Comparison of ENCODE assay signal across 8 cellular contexts in genomic region chr11:117443269-117444186, GRCh38.
DNase-seq lines count a peak whose midpoint lies in the region; ATAC-seq and TF ChIP-seq lines count a peak whose summit lies in the region.

No MANE protein-coding gene starts in this region.

- no peaks in the 10 kb centered on the region for H4K20me1 ChIP-seq in mammary epithelial cell (ENCODE audit: insufficient read depth, low read length)

- no peak for TF ChIP-seq POLR2A in right lobe of liver (IDR thresholded peaks at IDR 0.05)

- WGBS in mammary epithelial cell (ENCODE audit: low coverage, missing lambda C conversion rate): 79% methylated on average over 23 of the region's 38 CpGs
- WGBS in right lobe of liver (ENCODE audit: insufficient coverage, low coverage, low lambda C conversion rate, missing lambda C conversion rate): 67% methylated on average over 3 of the region's 38 CpGs
- WGBS in aorta, 2 donors: 29% methylated on average over 38 of the region's 38 CpGs

- BruUV-seq in mammary epithelial cell (replicated peaks; lab: Mats Ljungman, UMichigan): no TSS peak

- H3K36me3 ChIP-seq in mammary epithelial cell (ENCODE audit: insufficient read depth, low read length) (no peaks in the 10 kb centered on the region), right lobe of liver (no peaks in the 10 kb centered on the region), aorta (ENCODE audit: control insufficient read depth in 1 of 2, insufficient read depth in 2 of 2, low read length in 1 of 2) (no peaks in the 10 kb centered on the region)

- H3K27ac Mint-ChIP-seq in activated T-helper 1 cell treated with anti-CD3 and anti-CD28 coated beads, Interleukin-12 subunit alpha, Interleukin-12 subunit beta, Interleukin-2, Interleukin-4 antibody, amounts not matched to agents 30 ng/mL and 10 ng/mL and 1 ng/mL, durations not matched to agents 14 hours and 24 hours and 36 hours: no peak overlapping the region

- no peak overlapping the region for H2AFZ ChIP-seq in mammary epithelial cell (ENCODE audit: low read depth, low read length)

- TF ChIP-seq CTCF in mammary epithelial cell (conservative IDR thresholded peaks at IDR 0.05 in 1 of 2, IDR thresholded peaks at IDR 0.05 in 1 of 2; ENCODE audit: extremely low read depth in 1 of 2, insufficient read depth in 1 of 2, low read depth in 1 of 2, low read length in 2 of 2): peak; percentile 13 to 20
- peak; percentile 12 to 41 (median 25) for TF ChIP-seq CTCF in right lobe of liver (IDR thresholded peaks at IDR 0.05)

- H3K4me1 Mint-ChIP-seq in activated T-helper 1 cell treated with anti-CD3 and anti-CD28 coated beads, Interleukin-12 subunit alpha, Interleukin-12 subunit beta, Interleukin-2, Interleukin-4 antibody, amounts not matched to agents 30 ng/mL and 10 ng/mL and 1 ng/mL, durations not matched to agents 14 hours and 24 hours and 36 hours (ENCODE audit: low read depth): no peaks in the 10 kb centered on the region

- H3K4me3 Mint-ChIP-seq in activated T-helper 1 cell treated with anti-CD3 and anti-CD28 coated beads, Interleukin-12 subunit alpha, Interleukin-12 subunit beta, Interleukin-2, Interleukin-4 antibody, amounts not matched to agents 30 ng/mL and 10 ng/mL and 1 ng/mL, durations not matched to agents 14 hours and 24 hours and 36 hours: no peak overlapping the region

- H3K36me3 Mint-ChIP-seq in activated T-helper 1 cell treated with anti-CD3 and anti-CD28 coated beads, Interleukin-12 subunit alpha, Interleukin-12 subunit beta, Interleukin-2, Interleukin-4 antibody, amounts not matched to agents 30 ng/mL and 10 ng/mL and 1 ng/mL, durations not matched to agents 14 hours and 24 hours and 36 hours (ENCODE audit: low read depth): no peaks in the 10 kb centered on the region

- intact Hi-C loops in Right ventricle myocardium inferior (cut with DNase I): loop anchor here (2.0 kb wide), 1 partner anchor 365 kb away; no protein-coding TSS in a partner anchor
- intact Hi-C loops in cardiac septum (cut with DNase I): loop anchor here (2.0 kb wide), 1 partner anchor 365 kb away; no protein-coding TSS in a partner anchor
- intact Hi-C loops in mammary epithelial cell (cut with micrococcal nuclease): no loop called here
- intact Hi-C loops in right lobe of liver (cut with DNase I): loop anchor here in 1 of 2 donors (5.0 kb wide), 1 partner anchor 374 kb away; no protein-coding TSS in a partner anchor
- intact Hi-C loops in aorta (cut with DNase I): no loop called here
- intact Hi-C loops in activated T-helper 1 cell treated with anti-CD3 and anti-CD28 coated beads, Interleukin-12 subunit alpha, Interleukin-12 subunit beta, Interleukin-2, Interleukin-4 antibody, amounts not matched to agents 30 ng/mL and 10 ng/mL and 1 ng/mL, durations not matched to agents 14 hours and 24 hours and 36 hours (cut with micrococcal nuclease): no loop called here

- no peak overlapping the region for H3K4me2 ChIP-seq in mammary epithelial cell (ENCODE audit: insufficient read depth, low read depth, low read length)

- H3K27ac ChIP-seq in mammary epithelial cell (ENCODE audit: insufficient read depth, low read depth, low read length) (no peak overlapping the region), right lobe of liver (no peak overlapping the region), aorta (ENCODE audit: low read depth in 1 of 2, low read length in 2 of 2) (no peak overlapping the region)

- H3K9me3 ChIP-seq in mammary epithelial cell (replicated peaks; ENCODE audit: insufficient read depth, low read length) (no peaks in the 10 kb centered on the region), right lobe of liver (no peaks in the 10 kb centered on the region), aorta (ENCODE audit: control insufficient read depth, low read length) (no peaks in the 10 kb centered on the region)

- CTCF ChIA-PET in mammary epithelial cell (lab: Charles Lee; ENCODE audit: low non-redundant PET): no interaction called here

- H3K4me1 ChIP-seq in mammary epithelial cell (ENCODE audit: insufficient read depth, low read length) (no peaks in the 10 kb centered on the region), right lobe of liver (no peaks in the 10 kb centered on the region), aorta (ENCODE audit: control insufficient read depth in 1 of 2, insufficient read depth in 2 of 2, low read length in 2 of 2) (no peaks in the 10 kb centered on the region)

- peak; percentile 83 for ATAC-seq in Right ventricle myocardium inferior
- peak; percentile 50 to 76 (median 63) for ATAC-seq in right lobe of liver
- ATAC-seq in aorta (ENCODE audit: low FRiP score): peak; percentile 66
- ATAC-seq in HG03342 (IDR thresholded peaks at IDR 0.05; ENCODE audit: unreplicated experiment): no peak

- no peaks in the 10 kb centered on the region for H3K79me2 ChIP-seq in mammary epithelial cell (ENCODE audit: insufficient read depth, low read length)

- dilution Hi-C loops in mammary epithelial cell (cut with HindIII; ENCODE audit: low sequenced_read_pairs): loop anchor here (5.0 kb wide), 2 partner anchors 69 to 294 kb away; no protein-coding TSS in a partner anchor

- H3K9me3 Mint-ChIP-seq in activated T-helper 1 cell treated with anti-CD3 and anti-CD28 coated beads, Interleukin-12 subunit alpha, Interleukin-12 subunit beta, Interleukin-2, Interleukin-4 antibody, amounts not matched to agents 30 ng/mL and 10 ng/mL and 1 ng/mL, durations not matched to agents 14 hours and 24 hours and 36 hours: no peaks in the 10 kb centered on the region

- DNase-seq in Right ventricle myocardium inferior (ENCODE audit: missing footprints) (no peak), cardiac septum (ENCODE audit: low spot score) (no peak), NCI-H2227 (lab: John Stamatoyannopoulos, UW; ENCODE audit: unreplicated experiment) (peak; percentile 29), mammary epithelial cell (no peak), right lobe of liver (no peak), aorta (peak; percentile 64 to 79)
- no peak for DNase-seq in activated T-helper 1 cell treated with anti-CD3 and anti-CD28 coated beads, Interleukin-12 subunit alpha, Interleukin-12 subunit beta, Interleukin-2, Interleukin-4 antibody, amounts not matched to agents 30 ng/mL and 10 ng/mL and 1 ng/mL, durations not matched to agents 14 hours and 24 hours and 36 hours (ENCODE audit: low spot score)

- in situ Hi-C loops in mammary epithelial cell (cut with MboI; ENCODE audit: low sequenced_read_pairs in 2 of 2): loop anchor here in 1 of 2 donors (25.0 kb wide), 1 partner anchor 494 kb away; the partner anchor contains the start of gene TMPRSS13

- no peak overlapping the region for H3K9ac ChIP-seq in mammary epithelial cell (ENCODE audit: insufficient read depth, low read length)

- H3K27me3 ChIP-seq in mammary epithelial cell (ENCODE audit: insufficient read depth, low read length) (peaks cover 3% of the 10 kb centered on the region), right lobe of liver (no peaks in the 10 kb centered on the region), aorta (ENCODE audit: control insufficient read depth in 1 of 2, insufficient read depth in 2 of 2, low read length in 1 of 2) (no peaks in the 10 kb centered on the region)

- H3K4me3 ChIP-seq in mammary epithelial cell (replicated peaks in 1 of 3; ENCODE audit: insufficient read depth in 1 of 3, low read depth in 2 of 3, low read length in 3 of 3) (no peak overlapping the region), right lobe of liver (no peak overlapping the region), aorta (ENCODE audit: low read length in 2 of 2) (no peak overlapping the region)

- peaks cover 14% of the 10 kb centered on the region for H3K27me3 Mint-ChIP-seq in activated T-helper 1 cell treated with anti-CD3 and anti-CD28 coated beads, Interleukin-12 subunit alpha, Interleukin-12 subunit beta, Interleukin-2, Interleukin-4 antibody, amounts not matched to agents 30 ng/mL and 10 ng/mL and 1 ng/mL, durations not matched to agents 14 hours and 24 hours and 36 hours (ENCODE audit: insufficient read depth)

Comparison
In these comparisons a context has a peak if more than half of its experiments do, and no peak if none do; other contexts are left out.
1. DNase-seq: peak in NCI-H2227 (single experiment) and aorta (2 of 2); none in Right ventricle myocardium inferior (single experiment), cardiac septum (single experiment), mammary epithelial cell (single experiment), right lobe of liver (0 of 3) and activated T-helper 1 cell treated with anti-CD3 and anti-CD28 coated beads, Interleukin-12 subunit alpha, Interleukin-12 subunit beta, Interleukin-2, Interleukin-4 antibody, amounts not matched to agents 30 ng/mL and 10 ng/mL and 1 ng/mL, durations not matched to agents 14 hours and 24 hours and 36 hours (single experiment).
2. intact Hi-C loops: an anchor here in Right ventricle myocardium inferior (2.0 kb wide) and cardiac septum (2.0 kb wide); none called in mammary epithelial cell, aorta and activated T-helper 1 cell treated with anti-CD3 and anti-CD28 coated beads, Interleukin-12 subunit alpha, Interleukin-12 subunit beta, Interleukin-2, Interleukin-4 antibody, amounts not matched to agents 30 ng/mL and 10 ng/mL and 1 ng/mL, durations not matched to agents 14 hours and 24 hours and 36 hours.